Comparison of ENCODE assay signal across 9 cellular contexts in the genomic region with DNA sequence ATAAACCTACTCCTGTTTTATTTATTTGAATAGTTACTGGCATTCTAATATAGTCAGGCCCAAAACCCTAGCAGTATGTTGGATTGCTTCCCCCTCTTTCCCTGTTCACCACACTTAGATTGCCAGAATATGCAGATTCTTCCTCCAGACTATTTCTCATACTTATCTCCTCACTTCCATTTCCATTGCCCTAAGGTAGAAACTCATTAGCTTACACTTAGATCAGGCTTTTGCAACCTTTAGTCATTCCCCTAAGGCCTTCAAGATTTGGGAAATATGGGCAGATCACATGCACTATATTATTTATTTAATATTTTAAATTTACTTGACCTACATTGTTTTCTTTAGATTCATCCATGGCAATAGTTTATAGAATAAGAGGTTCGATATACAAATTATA.
"Had no signal": no experiment of that assay in that cellular context is flagged by ENCODE, and none has a peak within 500 bp of the region (broad histone marks: within the 10 kb centered on the region; RNA-seq: fewer than 3 reads in every experiment).

No MANE protein-coding gene starts in this region.

- H3K9me3 Mint-ChIP-seq: GM23338, H9 had no signal

- DNase-seq: H9, HCEC 1CT, IMR-90, KG1 had no signal

- H3K27ac Mint-ChIP-seq: GM23338, H9 had no signal

- H3K4me3 ChIP-seq: GM23338, K562 had no signal

- H3K4me3 Mint-ChIP-seq: GM23338, H9 had no signal

- FAIRE-seq: H1, H54, HTR-8/SVneo had no signal
